ENCODE assay signal across 17 cellular contexts in the genomic region with DNA sequence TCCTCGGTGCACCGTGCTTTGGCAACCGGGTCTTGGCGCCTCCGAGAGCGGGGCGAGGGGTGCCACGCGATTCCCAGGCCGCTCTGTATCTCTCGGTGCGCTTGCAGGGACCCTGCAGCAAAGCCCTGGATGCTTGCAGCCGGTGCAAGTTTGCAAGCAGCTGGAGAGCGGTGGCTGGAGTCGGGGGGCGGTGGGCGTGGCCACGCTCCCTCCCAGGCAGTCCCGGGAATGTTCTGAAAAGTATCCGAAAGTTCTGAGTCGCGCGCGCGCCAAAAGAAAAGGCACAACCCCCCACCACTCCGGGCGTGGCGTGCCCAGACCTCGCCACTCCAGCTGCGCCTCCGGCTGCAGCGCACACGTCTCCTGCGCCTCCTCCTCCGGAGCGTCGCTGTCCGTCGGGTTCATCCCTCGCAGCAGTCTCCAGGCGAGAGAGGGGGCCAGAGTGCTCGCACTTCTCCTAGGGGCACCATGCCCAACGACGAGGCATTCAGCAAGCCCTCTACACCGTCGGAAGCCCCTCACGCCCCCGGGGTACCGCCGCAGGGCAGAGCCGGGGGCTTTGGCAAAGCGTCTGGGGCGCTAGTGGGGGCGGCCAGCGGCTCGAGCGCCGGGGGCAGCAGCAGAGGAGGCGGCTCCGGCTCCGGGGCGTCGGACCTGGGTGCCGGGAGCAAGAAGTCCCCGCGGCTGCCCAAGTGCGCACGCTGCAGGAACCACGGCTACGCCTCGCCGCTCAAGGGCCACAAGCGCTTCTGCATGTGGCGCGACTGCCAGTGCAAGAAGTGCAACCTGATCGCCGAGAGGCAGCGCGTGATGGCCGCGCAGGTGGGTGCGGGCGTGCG. TPM values are rescaled to one million over a fixed set of nuclear protein-coding genes. Genes with fewer than 3 reads are reported as not detected.
DNase-seq lines count a peak whose midpoint lies in the region; FAIRE-seq and TF ChIP-seq lines count a peak whose summit lies in the region.
"Had no signal": no experiment of that assay in that cellular context is flagged by ENCODE, and none has a peak within 500 bp of the region (broad histone marks: within the 10 kb centered on the region; RNA-seq: fewer than 3 reads in every experiment).

A gene (plus strand): TSS at position 327 of the 839 bp plus-strand sequence. CDS start 142 bp downstream, at position 469.

- H3K9me3 Mint-ChIP-seq in progenitor cell of endocrine pancreas (ENCODE audit: low read depth): no peaks in the 10 kb centered on the region

- H3K4me3 ChIP-seq in epithelial cell of esophagus (ENCODE audit: low read length): no peak within 1 kb of the TSS

- no peak for FAIRE-seq in HTR-8/SVneo (lab: Jason Lieb, UNC)
- FAIRE-seq: A204.1, G401.6, small intestine had no signal

- H3K4me1 Mint-ChIP-seq in progenitor cell of endocrine pancreas (ENCODE audit: low read depth): peaks cover 3% of the 10 kb centered on the region

- H3K27me3 Mint-ChIP-seq in progenitor cell of endocrine pancreas: peaks cover 74% of the 10 kb centered on the region

- peak; percentile 28 for DNase-seq in NCI-H187 (lab: John Stamatoyannopoulos, UW)
- DNase-seq in NCI-H187 treated with DMSO at 0.1 percent for 48 hours (lab: John Stamatoyannopoulos, UW): no peak
- DNase-seq in epithelial cell of esophagus (ENCODE audit: low read depth): peak; percentile 17
- peak; percentile 18 for DNase-seq in progenitor cell of endocrine pancreas (ENCODE audit: low spot score, unreplicated experiment)
- DNase-seq in NCI-H1436 (lab: John Stamatoyannopoulos, UW): no peak
- DNase-seq in RKO (ENCODE audit: low spot score): no peak
- no peak for DNase-seq in HTR-8/SVneo (ENCODE audit: insufficient read length, low spot score)
- DNase-seq: effector CD4-positive, alpha-beta T cell; heart left ventricle; naive thymus-derived CD8-positive, alpha-beta T cell; NCI-H774; small intestine had no signal

- no peak for TF ChIP-seq EP300 in Ishikawa (IDR thresholded peaks at IDR 0.05; ENCODE audit: borderline replicate concordance)

- H3K36me3 Mint-ChIP-seq in progenitor cell of endocrine pancreas (ENCODE audit: insufficient read depth): no peaks in the 10 kb centered on the region

- H3K4me3 Mint-ChIP-seq in progenitor cell of endocrine pancreas (ENCODE audit: low read depth): peak within 1 kb of the TSS; percentile 26

- TF ChIP-seq RAD21 in Ishikawa (IDR thresholded peaks at IDR 0.05; ENCODE audit: low read depth): no peak

- TF ChIP-seq CTCF in epithelial cell of esophagus (IDR thresholded peaks at IDR 0.05; ENCODE audit: insufficient read depth, low read depth, low read length, missing control alignments) (no peak), progenitor cell of endocrine pancreas (IDR thresholded peaks at IDR 0.05; ENCODE audit: unreplicated experiment) (no peak)

- no peak within 1 kb of the TSS for H3K27ac Mint-ChIP-seq in progenitor cell of endocrine pancreas
- H3K27ac Mint-ChIP-seq: naive thymus-derived CD8-positive, alpha-beta T cell had no signal

TF ChIP-seq in Ishikawa, 13 proteins besides CTCF, POLR2A, EP300 and RAD21:
- no peak for TF ChIP-seq ZBTB7A (IDR thresholded peaks at IDR 0.05; ENCODE audit: low read depth)
- TF ChIP-seq, protein P1, sequence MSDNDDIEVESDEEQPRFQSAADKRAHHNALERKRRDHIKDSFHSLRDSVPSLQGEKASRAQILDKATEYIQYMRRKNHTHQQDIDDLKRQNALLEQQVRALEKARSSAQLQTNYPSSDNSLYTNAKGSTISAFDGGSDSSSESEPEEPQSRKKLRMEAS (IDR thresholded peaks at IDR 0.05): peak; percentile 31; the same call in 1 of the 2 replicates
TF ChIP-seq in Ishikawa: peak in this region for 1.

RNA-seq across cellular contexts. Expression of the gene that starts here (rescaled TPM):
- not detected in 2 replicates for total RNA-seq in progenitor cell of endocrine pancreas
- total RNA-seq: activated CD8-positive, alpha-beta memory T cell treated with anti-CD3 and anti-CD28 coated beads for 36 hours; heart left ventricle; naive thymus-derived CD8-positive, alpha-beta T cell; T-helper 1 cell treated with Interleukin-12 subunit alpha and Interleukin-12 subunit beta and Interleukin-4 antibody, amounts not matched to agents 30 ng/mL and 1 ng/mL, for 36 hours had no signal

Comparison
In these comparisons a context has a peak if more than half of its experiments do, and no peak if none do; other contexts are left out.
1. DNase-seq: peak in NCI-H187 (2 of 2) and epithelial cell of esophagus (single experiment); none in NCI-H187 treated with DMSO at 0.1 percent for 48 hours (single experiment), NCI-H1436 (single experiment), RKO (single experiment) and HTR-8/SVneo (single experiment).
2. Peak in DNase-seq in progenitor cell of endocrine pancreas; RNA of the gene not detected or under 1 TPM.